Comparison of ENCODE assay signal across 1 cellular context in genomic region chr15:44689318-44689717, GRCh38.
TF ChIP-seq lines count a peak whose summit lies in the region.

No MANE protein-coding gene starts in this region.

TF ChIP-seq in HEK293, 187 proteins besides CTCF, POLR2A, EP300 and RAD21:
- TF ChIP-seq ZNF580 (tag by site-specific recombination; IDR thresholded peaks at IDR 0.05) (0 out of 2 replicates have a peak, but pooled peaks have one; percentile 19), ZNF280D (tag by site-specific recombination; IDR thresholded peaks at IDR 0.05) (peak; percentile 90; the same call in 1 of the 2 replicates), ZNF146 (tag by site-specific recombination; IDR thresholded peaks at IDR 0.05) (peak; percentile 98)
TF ChIP-seq in HEK293: peak in this region for 3; not testable (repeated sequence) for 184.
